In the genomic region with DNA sequence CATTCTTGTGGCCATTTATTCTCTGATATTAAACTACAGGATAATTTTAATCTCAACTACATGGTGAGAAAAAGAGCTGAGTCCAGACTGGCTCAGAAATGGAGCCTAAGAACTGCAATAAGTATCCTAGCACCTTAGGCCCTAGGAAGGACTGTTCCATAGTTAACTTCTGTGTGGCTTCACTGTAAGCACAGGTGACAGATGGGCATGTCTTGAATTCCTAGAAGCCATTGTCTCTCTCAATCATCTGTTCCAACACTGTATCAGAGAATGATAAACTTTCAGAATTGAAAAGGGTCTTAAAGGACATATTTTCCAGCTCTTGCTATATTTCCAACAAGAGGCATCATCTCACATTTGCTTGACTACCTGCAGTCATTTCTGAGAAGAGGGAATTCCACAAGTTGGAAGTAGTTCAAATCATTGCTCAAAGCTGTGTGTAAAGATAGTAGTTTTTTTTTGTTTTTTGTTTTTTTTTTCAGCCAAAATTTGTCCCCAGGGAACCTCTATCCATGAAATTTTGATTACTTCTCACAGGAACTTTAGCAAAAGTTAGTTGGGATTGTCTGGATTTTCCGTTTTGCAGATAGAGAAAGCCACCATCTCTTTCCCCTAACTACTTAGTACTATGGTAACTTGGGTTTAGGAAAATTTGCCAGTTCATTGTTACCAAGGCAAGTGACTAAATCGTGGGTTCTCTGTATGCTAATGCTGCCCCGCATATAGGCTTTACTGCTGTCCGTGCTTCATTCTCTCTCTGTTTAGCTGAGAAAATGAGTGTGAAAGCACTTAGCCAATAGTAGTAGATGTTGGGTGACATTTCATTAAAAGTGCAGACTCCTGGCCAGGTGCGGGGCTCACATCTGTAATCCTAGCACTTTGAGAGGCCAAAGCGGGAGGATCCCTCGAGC, we compare ENCODE assay signal across 12 cellular contexts. TPM values are rescaled to one million over a fixed set of nuclear protein-coding genes. Genes with fewer than 3 reads are reported as not detected.
A peak's percentile ranks its signal among the peaks of the same experiment; 100 is the strongest.
DNase-seq lines count a peak whose midpoint lies in the region; ATAC-seq and TF ChIP-seq lines count a peak whose summit lies in the region.
"Had no signal": no experiment of that assay in that cellular context is flagged by ENCODE, and none has a peak within 500 bp of the region (broad histone marks: within the 10 kb centered on the region; RNA-seq: fewer than 3 reads in every experiment).

No MANE protein-coding gene starts in this region.

- no peak overlapping the region for H3K4me3 Mint-ChIP-seq in WTC11

- TF ChIP-seq POLR2A in upper lobe of left lung (IDR thresholded peaks at IDR 0.05): no peak

- H3K4me1 ChIP-seq in left ventricle myocardium inferior (peaks cover 51% of the 10 kb centered on the region), upper lobe of left lung (peaks cover 18 to 44% (median 32%) of the 10 kb centered on the region in 4 donors)

- TF ChIP-seq EP300 in upper lobe of left lung (IDR thresholded peaks at IDR 0.05): no peak

- H3K9me3 Mint-ChIP-seq in WTC11: no peaks in the 10 kb centered on the region

- no peak overlapping the region for H3K4me3 ChIP-seq in left ventricle myocardium inferior
- H3K4me3 ChIP-seq in upper lobe of left lung: no peak overlapping the region
- H3K4me3 ChIP-seq: HAP-1 had no signal

- H3K9me3 ChIP-seq in left ventricle myocardium inferior (replicated peaks) (no peaks in the 10 kb centered on the region), upper lobe of left lung (no peaks in the 10 kb centered on the region)
- H3K9me3 ChIP-seq: HAP-1 had no signal

- DNase-seq in left ventricle myocardium inferior (no peak), left ventricle myocardium superior (no peak), WTC11 (ENCODE audit: low spot score) (no peak), upper lobe of left lung (no peak), ureter (ENCODE audit: low spot score) (no peak), NCI-H187 treated with DMSO at 0.1 percent for 48 hours (lab: John Stamatoyannopoulos, UW) (no peak)
- DNase-seq: NCI-H1930, Right ventricle myocardium superior had no signal

- CTCF ChIA-PET in WTC11 (lab: Charles Lee): interaction anchor here (0.6 to 5.1 kb wide), 5 partner anchors 9 to 398 kb away, joined by 3 to 37 read pairs (median 4); no protein-coding TSS in a partner anchor

- ATAC-seq in left ventricle myocardium superior: no peak
- no peak for ATAC-seq in WTC11
- ATAC-seq in upper lobe of left lung (ENCODE audit: low FRiP score in 2 of 2): no peak
- ATAC-seq in HG02678 (IDR thresholded peaks at IDR 0.05; ENCODE audit: unreplicated experiment): no peak

- H3K27ac ChIP-seq in left ventricle myocardium inferior (replicated peaks): peak overlapping the region; percentile 10
- peak overlapping the region; percentile 82 for H3K27ac ChIP-seq in layer of hippocampus (ENCODE audit: low read depth, low read length)
- H3K27ac ChIP-seq in upper lobe of left lung: peak overlapping the region in 3 of 4 donors; percentile 10 to 67 (median 39)
- H3K27ac ChIP-seq: epithelial cell of prostate had no signal

- intact Hi-C loops in left ventricle myocardium inferior (cut with micrococcal nuclease): no loop called here
- intact Hi-C loops in left ventricle myocardium superior (cut with micrococcal nuclease): no loop called here

- no peaks in the 10 kb centered on the region for H3K36me3 Mint-ChIP-seq in WTC11

- H3K27me3 Mint-ChIP-seq in WTC11 (ENCODE audit: low read depth): no peaks in the 10 kb centered on the region

- H3K36me3 ChIP-seq in left ventricle myocardium inferior: peaks cover 7% of the 10 kb centered on the region
- peaks cover 0 to 40% (median 7%) of the 10 kb centered on the region in 4 donors for H3K36me3 ChIP-seq in upper lobe of left lung

- H3K27me3 ChIP-seq in left ventricle myocardium inferior (ENCODE audit: low read depth) (no peaks in the 10 kb centered on the region), layer of hippocampus (ENCODE audit: control insufficient read depth, insufficient read depth, low read length) (no peaks in the 10 kb centered on the region), upper lobe of left lung (no peaks in the 10 kb centered on the region)

- H3K4me1 Mint-ChIP-seq in WTC11: peaks cover 32% of the 10 kb centered on the region

- TF ChIP-seq CTCF in left ventricle myocardium inferior (IDR thresholded peaks at IDR 0.05; ENCODE audit: borderline replicate concordance) (no peak), WTC11 (IDR thresholded peaks at IDR 0.05) (no peak), upper lobe of left lung (IDR thresholded peaks at IDR 0.05) (no peak)

- POLR2A ChIA-PET in WTC11 (lab: Charles Lee): no interaction called here

- WGBS in upper lobe of left lung, 2 donors: 94 to 96% methylated on average over 7 of the region's 7 CpGs

- H3K27ac Mint-ChIP-seq in WTC11: peak overlapping the region; percentile 51; the same call in 1 of the 2 replicates

TF ChIP-seq in WTC11, 78 proteins besides CTCF, POLR2A, EP300 and RAD21 (continues in another document):
- TF ChIP-seq ZNF232 (CRISPR knock-in tag; IDR thresholded peaks at IDR 0.05) (no peak), KAT7 (CRISPR knock-in tag; IDR thresholded peaks at IDR 0.05; ENCODE audit: borderline replicate concordance) (no peak), ZNF423 (CRISPR knock-in tag; IDR thresholded peaks at IDR 0.05) (no peak), ZNF416 (CRISPR knock-in tag; IDR thresholded peaks at IDR 0.05) (no peak), HMGA2 (CRISPR knock-in tag; IDR thresholded peaks at IDR 0.05) (no peak), NFATC4 (CRISPR knock-in tag; IDR thresholded peaks at IDR 0.05) (no peak), TEAD4 (CRISPR knock-in tag; IDR thresholded peaks at IDR 0.05) (no peak), RELA (CRISPR knock-in tag; IDR thresholded peaks at IDR 0.05; ENCODE audit: borderline replicate concordance) (no peak)
- TF ChIP-seq, protein P1, sequence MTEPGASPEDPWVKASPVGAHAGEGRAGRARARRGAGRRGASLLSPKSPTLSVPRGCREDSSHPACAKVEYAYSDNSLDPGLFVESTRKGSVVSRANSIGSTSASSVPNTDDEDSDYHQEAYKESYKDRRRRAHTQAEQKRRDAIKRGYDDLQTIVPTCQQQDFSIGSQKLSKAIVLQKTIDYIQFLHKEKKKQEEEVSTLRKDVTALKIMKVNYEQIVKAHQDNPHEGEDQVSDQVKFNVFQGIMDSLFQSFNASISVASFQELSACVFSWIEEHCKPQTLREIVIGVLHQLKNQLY (CRISPR knock-in tag; IDR thresholded peaks at IDR 0.05): no peak
- TF ChIP-seq, protein P2, sequence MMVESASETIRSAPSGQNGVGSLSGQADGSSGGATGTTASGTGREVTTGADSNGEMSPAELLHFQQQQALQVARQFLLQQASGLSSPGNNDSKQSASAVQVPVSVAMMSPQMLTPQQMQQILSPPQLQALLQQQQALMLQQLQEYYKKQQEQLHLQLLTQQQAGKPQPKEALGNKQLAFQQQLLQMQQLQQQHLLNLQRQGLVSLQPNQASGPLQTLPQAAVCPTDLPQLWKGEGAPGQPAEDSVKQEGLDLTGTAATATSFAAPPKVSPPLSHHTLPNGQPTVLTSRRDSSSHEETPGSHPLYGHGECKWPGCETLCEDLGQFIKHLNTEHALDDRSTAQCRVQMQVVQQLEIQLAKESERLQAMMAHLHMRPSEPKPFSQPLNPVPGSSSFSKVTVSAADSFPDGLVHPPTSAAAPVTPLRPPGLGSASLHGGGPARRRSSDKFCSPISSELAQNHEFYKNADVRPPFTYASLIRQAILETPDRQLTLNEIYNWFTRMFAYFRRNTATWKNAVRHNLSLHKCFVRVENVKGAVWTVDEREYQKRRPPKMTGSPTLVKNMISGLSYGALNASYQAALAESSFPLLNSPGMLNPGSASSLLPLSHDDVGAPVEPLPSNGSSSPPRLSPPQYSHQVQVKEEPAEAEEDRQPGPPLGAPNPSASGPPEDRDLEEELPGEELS (CRISPR knock-in tag; IDR thresholded peaks at IDR 0.05): no peak
- TF ChIP-seq, protein P3, sequence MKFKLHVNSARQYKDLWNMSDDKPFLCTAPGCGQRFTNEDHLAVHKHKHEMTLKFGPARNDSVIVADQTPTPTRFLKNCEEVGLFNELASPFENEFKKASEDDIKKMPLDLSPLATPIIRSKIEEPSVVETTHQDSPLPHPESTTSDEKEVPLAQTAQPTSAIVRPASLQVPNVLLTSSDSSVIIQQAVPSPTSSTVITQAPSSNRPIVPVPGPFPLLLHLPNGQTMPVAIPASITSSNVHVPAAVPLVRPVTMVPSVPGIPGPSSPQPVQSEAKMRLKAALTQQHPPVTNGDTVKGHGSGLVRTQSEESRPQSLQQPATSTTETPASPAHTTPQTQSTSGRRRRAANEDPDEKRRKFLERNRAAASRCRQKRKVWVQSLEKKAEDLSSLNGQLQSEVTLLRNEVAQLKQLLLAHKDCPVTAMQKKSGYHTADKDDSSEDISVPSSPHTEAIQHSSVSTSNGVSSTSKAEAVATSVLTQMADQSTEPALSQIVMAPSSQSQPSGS (CRISPR knock-in tag; IDR thresholded peaks at IDR 0.05; ENCODE audit: borderline replicate concordance, low read depth): no peak
- TF ChIP-seq, protein P4, sequence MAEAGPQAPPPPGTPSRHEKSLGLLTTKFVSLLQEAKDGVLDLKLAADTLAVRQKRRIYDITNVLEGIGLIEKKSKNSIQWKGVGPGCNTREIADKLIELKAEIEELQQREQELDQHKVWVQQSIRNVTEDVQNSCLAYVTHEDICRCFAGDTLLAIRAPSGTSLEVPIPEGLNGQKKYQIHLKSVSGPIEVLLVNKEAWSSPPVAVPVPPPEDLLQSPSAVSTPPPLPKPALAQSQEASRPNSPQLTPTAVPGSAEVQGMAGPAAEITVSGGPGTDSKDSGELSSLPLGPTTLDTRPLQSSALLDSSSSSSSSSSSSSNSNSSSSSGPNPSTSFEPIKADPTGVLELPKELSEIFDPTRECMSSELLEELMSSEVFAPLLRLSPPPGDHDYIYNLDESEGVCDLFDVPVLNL (CRISPR knock-in tag; IDR thresholded peaks at IDR 0.05; ENCODE audit: borderline replicate concordance, low read depth): no peak
- TF ChIP-seq, protein P5, sequence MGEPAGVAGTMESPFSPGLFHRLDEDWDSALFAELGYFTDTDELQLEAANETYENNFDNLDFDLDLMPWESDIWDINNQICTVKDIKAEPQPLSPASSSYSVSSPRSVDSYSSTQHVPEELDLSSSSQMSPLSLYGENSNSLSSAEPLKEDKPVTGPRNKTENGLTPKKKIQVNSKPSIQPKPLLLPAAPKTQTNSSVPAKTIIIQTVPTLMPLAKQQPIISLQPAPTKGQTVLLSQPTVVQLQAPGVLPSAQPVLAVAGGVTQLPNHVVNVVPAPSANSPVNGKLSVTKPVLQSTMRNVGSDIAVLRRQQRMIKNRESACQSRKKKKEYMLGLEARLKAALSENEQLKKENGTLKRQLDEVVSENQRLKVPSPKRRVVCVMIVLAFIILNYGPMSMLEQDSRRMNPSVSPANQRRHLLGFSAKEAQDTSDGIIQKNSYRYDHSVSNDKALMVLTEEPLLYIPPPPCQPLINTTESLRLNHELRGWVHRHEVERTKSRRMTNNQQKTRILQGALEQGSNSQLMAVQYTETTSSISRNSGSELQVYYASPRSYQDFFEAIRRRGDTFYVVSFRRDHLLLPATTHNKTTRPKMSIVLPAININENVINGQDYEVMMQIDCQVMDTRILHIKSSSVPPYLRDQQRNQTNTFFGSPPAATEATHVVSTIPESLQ (CRISPR knock-in tag; IDR thresholded peaks at IDR 0.05): no peak

RNA-seq across cellular contexts. Expression of a gene that starts 47.2 kb away (rescaled TPM):
- 0.14 TPM for total RNA-seq in left ventricle myocardium inferior
- not detected for total RNA-seq in left ventricle myocardium superior
- total RNA-seq in WTC11 (2021): 1.2 to 2.1 TPM (median 2.1 TPM) in 3 replicates
- total RNA-seq in upper lobe of left lung: 1 to 10 TPM in 5 of 6 donors, under 1 TPM in 1; 0.69 to 4.7 (median 2.6) TPM
- 0.86 TPM for total RNA-seq in ureter
- total RNA-seq: Right ventricle myocardium superior had no signal

Comparison
In these comparisons a context has a peak if more than half of its experiments do, and no peak if none do; other contexts are left out.
1. H3K27ac ChIP-seq: peak in every context shown above with its lines; median percentile 82 in layer of hippocampus; 39 in upper lobe of left lung; 10 in left ventricle myocardium inferior.